14 cellular contexts compared by ENCODE assay signal in the genomic region with DNA sequence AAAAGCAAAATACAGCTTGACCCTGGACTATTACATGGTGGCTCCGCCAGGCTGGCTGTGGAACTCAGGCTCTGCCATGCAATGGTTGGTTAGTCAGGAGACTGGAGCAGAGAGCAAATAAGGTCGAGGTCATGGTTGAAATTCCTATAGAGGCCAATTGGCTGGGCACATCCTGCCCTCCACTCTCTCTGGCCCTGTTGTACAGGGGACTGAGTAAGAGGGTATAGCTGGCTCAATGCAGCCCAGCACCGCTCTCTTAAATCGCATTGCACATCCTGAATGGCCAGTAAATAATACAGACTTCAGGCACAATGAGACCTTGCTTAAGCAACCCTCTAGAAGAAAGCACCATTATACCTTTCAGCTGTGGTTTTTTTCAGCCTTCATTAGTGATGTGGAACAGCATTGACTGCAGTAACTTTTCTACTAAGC. TPM values are rescaled to one million over a fixed set of nuclear protein-coding genes. Genes with fewer than 3 reads are reported as not detected.
DNase-seq lines count a peak whose midpoint lies in the region; ATAC-seq, FAIRE-seq and TF ChIP-seq lines count a peak whose summit lies in the region.
"Had no signal": no experiment of that assay in that cellular context is flagged by ENCODE, and none has a peak within 500 bp of the region (broad histone marks: within the 10 kb centered on the region; RNA-seq: fewer than 3 reads in every experiment).

No MANE protein-coding gene starts in this region.

- H3K36me3 ChIP-seq in HepG2 (replicated peaks in 1 of 2; ENCODE audit: control insufficient read depth in 1 of 2, insufficient read depth in 2 of 2, low read length in 2 of 2), result no peaks in the 10 kb centered on the region
- H3K36me3 ChIP-seq in thyroid gland, result no peaks in the 10 kb centered on the region
- H3K36me3 ChIP-seq: ascending aorta, transverse colon had no signal

- POLR2A ChIA-PET in HepG2 (lab: Yijun Ruan, JAX), result interaction anchor here (1.2 to 2.3 kb wide), 6 partner anchors 17 to 60 kb away, joined by 3 to 17 read pairs (median 4); a partner anchor contains a TSS

- in situ Hi-C loops in HepG2 (cut with HindIII; ENCODE audit: extremely low pct_ligation_motif_present, low pct_unique_long_range_greater_than_20kb), result no loop called here

- FAIRE-seq in TTC549 (lab: Jason Lieb, UNC), result peak; percentile 45
- FAIRE-seq in HepG2 (lab: Jason Lieb, UNC), result peak; percentile 76

- H3K4me1 ChIP-seq in HepG2 (ENCODE audit: insufficient read depth, low read length) (peaks cover 61% of the 10 kb centered on the region), thyroid gland (peaks cover 35 to 42% of the 10 kb centered on the region in 2 donors)
- H3K4me1 ChIP-seq: ascending aorta, psoas muscle, transverse colon had no signal

- H3K4me2 ChIP-seq in HepG2 (ENCODE audit: low read depth, low read length), result peak overlapping the region; percentile 63

- BruUV-seq in HepG2 (replicated peaks; lab: Mats Ljungman, UMichigan), result no TSS peak

- H3K9me3 ChIP-seq in HepG2 (ENCODE audit: low read length) (no peaks in the 10 kb centered on the region), thyroid gland (no peaks in the 10 kb centered on the region)
- H3K9me3 ChIP-seq: ascending aorta, psoas muscle, transverse colon had no signal

- TF ChIP-seq POLR2A in HepG2 (IDR thresholded peaks at IDR 0.05; ENCODE audit: insufficient read depth in 1 of 2, low read depth in 2 of 2, low read length in 2 of 2), result no peak
- TF ChIP-seq POLR2A in thyroid gland (IDR thresholded peaks at IDR 0.05), result no peak

- H3K9ac ChIP-seq in HepG2 (ENCODE audit: insufficient read depth, low read depth, low read length), result no peak overlapping the region

- DNase-seq in Right ventricle myocardium superior, result no peak
- no peak for DNase-seq in cardiac septum (ENCODE audit: low spot score)
- peak; percentile 78 for DNase-seq in HepG2 (ENCODE audit: low spot score)
- DNase-seq in thyroid gland, result peak; percentile 48 to 53
- no peak for DNase-seq in NOMO-1 treated with DMSO at 0.1 percent for 48 hours (lab: John Stamatoyannopoulos, UW; ENCODE audit: unreplicated experiment)
- DNase-seq in UCSD-AML1 (lab: John Stamatoyannopoulos, UW; ENCODE audit: unreplicated experiment), result no peak
- DNase-seq: head of caudate nucleus; NCI-H146; NK-92 treated with Interleukin-12 subunit alpha and Interleukin-12 subunit beta, amount 100 ng/mL, for 24 hours; psoas muscle; transverse colon had no signal

- ATAC-seq in Right ventricle myocardium superior (ENCODE audit: poor library complexity) (peak; percentile 31), HepG2 (peak; percentile 91), GM18858 (IDR thresholded peaks at IDR 0.05; ENCODE audit: unreplicated experiment) (no peak)

- TF ChIP-seq RAD21 in HepG2 (CRISPR knock-in tag; IDR thresholded peaks at IDR 0.05), result no peak

- H4K20me1 ChIP-seq in HepG2 (ENCODE audit: insufficient read depth, low read length), result no peaks in the 10 kb centered on the region

- H3K27ac ChIP-seq in HepG2 (ENCODE audit: extremely low read length, insufficient read depth, low read length) (no peak overlapping the region), thyroid gland (peak overlapping the region; percentile 77 to 94 (median 85))
- H3K27ac ChIP-seq: ascending aorta, psoas muscle, transverse colon had no signal

- CTCF ChIA-PET in HepG2 (lab: Yijun Ruan, JAX; ENCODE audit: low intra/inter-chr PET ratio, low total read pairs), result no interaction called here

- H3K27me3 ChIP-seq in HepG2 (ENCODE audit: control insufficient read depth in 1 of 2, insufficient read depth in 2 of 2, low read length in 2 of 2) (peaks cover 0 to 4% of the 10 kb centered on the region in 2 experiments; a peak in 1 of 5 replicates), thyroid gland (no peaks in the 10 kb centered on the region)
- H3K27me3 ChIP-seq: ascending aorta, transverse colon had no signal

- TF ChIP-seq CTCF in HepG2 (CRISPR knock-in tag; IDR thresholded peaks at IDR 0.05), result no peak
- no peak for TF ChIP-seq CTCF in thyroid gland (IDR thresholded peaks at IDR 0.05)

- 0% methylated on average over 1 of the region's 4 CpGs for WGBS in HepG2 (ENCODE audit: low lambda C conversion rate)
- 39 to 49% methylated on average over 4 of the region's 4 CpGs for WGBS in thyroid gland, 2 donors

- no peaks in the 10 kb centered on the region for H3K79me2 ChIP-seq in HepG2 (ENCODE audit: insufficient read depth, low read length)

- H3K4me3 ChIP-seq in HepG2 (replicated peaks in 1 of 3; ENCODE audit: insufficient read depth in 1 of 3, low read depth in 2 of 3, low read length in 3 of 3) (peak overlapping the region in 2 of 3 experiments; percentile 3 to 5; a peak in 2 of 6 replicates), thyroid gland (replicated peaks in 1 of 3) (no peak overlapping the region)
- H3K4me3 ChIP-seq: ascending aorta, psoas muscle, transverse colon had no signal

- TF ChIP-seq EP300 in HepG2 (IDR thresholded peaks at IDR 0.05; ENCODE audit: low read depth in 2 of 2, low read length in 2 of 2), result peak in 1 of 2 experiments; percentile 18; a peak in 1 of 4 replicates
- TF ChIP-seq EP300 in HepG2 (CRISPR knock-in tag; IDR thresholded peaks at IDR 0.05; ENCODE audit: borderline replicate concordance), result no peak

- intact Hi-C loops in Right ventricle myocardium superior (cut with DNase I) (no loop called here), cardiac septum (cut with DNase I) (no loop called here), HepG2 (cut with micrococcal nuclease; ENCODE audit: unreplicated experiment) (loop anchor here (5.0 kb wide), 2 partner anchors 46 to 61 kb away; a partner anchor contains a TSS), thyroid gland (cut with DNase I) (no loop called here)

- H2AFZ ChIP-seq in HepG2 (ENCODE audit: low read length), result no peak overlapping the region

TF ChIP-seq in HepG2, 621 proteins besides CTCF, POLR2A, EP300 and RAD21 (continues in another document):
- peak; percentile 32; the same call in 1 of the 2 replicates for TF ChIP-seq MEIS2 (CRISPR knock-in tag; IDR thresholded peaks at IDR 0.05)
- TF ChIP-seq, protein P1, sequence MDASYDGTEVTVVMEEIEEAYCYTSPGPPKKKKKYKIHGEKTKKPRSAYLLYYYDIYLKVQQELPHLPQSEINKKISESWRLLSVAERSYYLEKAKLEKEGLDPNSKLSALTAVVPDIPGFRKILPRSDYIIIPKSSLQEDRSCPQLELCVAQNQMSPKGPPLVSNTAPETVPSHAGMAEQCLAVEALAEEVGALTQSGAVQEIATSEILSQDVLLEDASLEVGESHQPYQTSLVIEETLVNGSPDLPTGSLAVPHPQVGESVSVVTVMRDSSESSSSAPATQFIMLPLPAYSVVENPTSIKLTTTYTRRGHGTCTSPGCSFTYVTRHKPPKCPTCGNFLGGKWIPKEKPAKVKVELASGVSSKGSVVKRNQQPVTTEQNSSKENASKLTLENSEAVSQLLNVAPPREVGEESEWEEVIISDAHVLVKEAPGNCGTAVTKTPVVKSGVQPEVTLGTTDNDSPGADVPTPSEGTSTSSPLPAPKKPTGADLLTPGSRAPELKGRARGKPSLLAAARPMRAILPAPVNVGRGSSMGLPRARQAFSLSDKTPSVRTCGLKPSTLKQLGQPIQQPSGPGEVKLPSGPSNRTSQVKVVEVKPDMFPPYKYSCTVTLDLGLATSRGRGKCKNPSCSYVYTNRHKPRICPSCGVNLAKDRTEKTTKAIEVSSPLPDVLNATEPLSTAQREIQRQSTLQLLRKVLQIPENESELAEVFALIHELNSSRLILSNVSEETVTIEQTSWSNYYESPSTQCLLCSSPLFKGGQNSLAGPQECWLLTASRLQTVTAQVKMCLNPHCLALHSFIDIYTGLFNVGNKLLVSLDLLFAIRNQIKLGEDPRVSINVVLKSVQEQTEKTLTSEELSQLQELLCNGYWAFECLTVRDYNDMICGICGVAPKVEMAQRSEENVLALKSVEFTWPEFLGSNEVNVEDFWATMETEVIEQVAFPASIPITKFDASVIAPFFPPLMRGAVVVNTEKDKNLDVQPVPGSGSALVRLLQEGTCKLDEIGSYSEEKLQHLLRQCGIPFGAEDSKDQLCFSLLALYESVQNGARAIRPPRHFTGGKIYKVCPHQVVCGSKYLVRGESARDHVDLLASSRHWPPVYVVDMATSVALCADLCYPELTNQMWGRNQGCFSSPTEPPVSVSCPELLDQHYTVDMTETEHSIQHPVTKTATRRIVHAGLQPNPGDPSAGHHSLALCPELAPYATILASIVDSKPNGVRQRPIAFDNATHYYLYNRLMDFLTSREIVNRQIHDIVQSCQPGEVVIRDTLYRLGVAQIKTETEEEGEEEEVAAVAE (CRISPR knock-in tag; IDR thresholded peaks at IDR 0.05; ENCODE audit: borderline replicate concordance), result no peak

RNA-seq across cellular contexts. Expression of a gene that starts 59.3 kb away (rescaled TPM):
- 77.9 TPM for total RNA-seq in Right ventricle myocardium superior
- total RNA-seq in cardiac septum, result 68.1 TPM
- 22.0 and 26.5 TPM in 2 replicates for total RNA-seq in HepG2 (2016; rRNA removed; fragmentation: Illumina TruSeq; extraction: Trizol)
- total RNA-seq in HepG2 (2016; cell fraction: cytosol; rRNA removed; fragmentation: Illumina TruSeq; extraction: Trizol; ENCODE audit: low read depth), result 6.9 and 7.3 TPM in 2 replicates
- 21.8 and 25.0 TPM in 2 replicates for total RNA-seq in HepG2 (2016; cell fraction: insoluble cytoplasmic fraction; rRNA removed; fragmentation: Illumina TruSeq; extraction: Trizol)
- 22.7 and 24.3 TPM in 2 replicates for total RNA-seq in HepG2 (2016; cell fraction: membrane; rRNA removed; fragmentation: Illumina TruSeq; extraction: Trizol)
- 15.8 and 16.6 TPM in 2 replicates for total RNA-seq in HepG2 (2016; cell fraction: nucleus; rRNA removed; fragmentation: Illumina TruSeq; extraction: Trizol)
- polyA plus RNA-seq in HepG2 (2011; rRNA removed), result 27.5 and 31.4 TPM in 2 replicates
- 14.2 and 20.6 TPM in 2 replicates for polyA plus RNA-seq in HepG2 (2011; cell fraction: cytosol; rRNA removed)
- polyA plus RNA-seq in HepG2 (2011; cell fraction: nucleus; rRNA removed), result 13.4 and 15.4 TPM in 2 replicates
- 20.6 and 22.6 TPM in 2 replicates for polyA plus RNA-seq in HepG2 (2012)
- polyA plus RNA-seq in HepG2 (2016; cell fraction: cytosol; fragmentation: Illumina TruSeq; extraction: Trizol; ENCODE audit: low read depth), result 5.8 and 6.4 TPM in 2 replicates
- polyA plus RNA-seq in HepG2 (2016; cell fraction: insoluble cytoplasmic fraction; fragmentation: Illumina TruSeq; extraction: Trizol; ENCODE audit: low read depth), result 27.2 and 28.9 TPM in 2 replicates
- polyA plus RNA-seq in HepG2 (2016; cell fraction: membrane; fragmentation: Illumina TruSeq; extraction: Trizol; ENCODE audit: low read depth), result 18.6 and 19.6 TPM in 2 replicates
- polyA plus RNA-seq in HepG2 (2016; cell fraction: nucleus; fragmentation: Illumina TruSeq; extraction: Trizol; ENCODE audit: insufficient read depth, low read depth), result 19.9 and 22.9 TPM in 2 replicates
- 10.8 and 12.7 TPM in 2 replicates for polyA minus RNA-seq in HepG2 (2011; rRNA and poly(A)+ RNA removed; ENCODE audit: low replicate concordance)
- polyA minus RNA-seq in HepG2 (2011; cell fraction: cytosol; rRNA and poly(A)+ RNA removed), result 16.4 and 21.3 TPM in 2 replicates
- polyA minus RNA-seq in HepG2 (2011; cell fraction: nucleus; rRNA and poly(A)+ RNA removed), result 21.4 and 23.7 TPM in 2 replicates
- 10 to 100 TPM; 62.7 to 81.5 (median 70.1) TPM for total RNA-seq in thyroid gland

Comparison
In these comparisons a context has a peak if more than half of its experiments do, and no peak if none do; other contexts are left out.
1. DNase-seq: peak in HepG2 (single experiment) and thyroid gland (2 of 2); none in Right ventricle myocardium superior (single experiment), cardiac septum (single experiment), NOMO-1 treated with DMSO at 0.1 percent for 48 hours (single experiment) and UCSD-AML1 (single experiment).
2. H3K4me3 ChIP-seq: peak in HepG2 (2 of 3); none in thyroid gland (0 of 3).